Comparison of ENCODE assay signal across 3 cellular contexts in genomic region chr15:93039562-93040287, GRCh38. TPM values are rescaled to one million over a fixed set of nuclear protein-coding genes. Genes with fewer than 3 reads are reported as not detected.
"Had no signal": no experiment of that assay in that cellular context is flagged by ENCODE, and none has a peak within 500 bp of the region (broad histone marks: within the 10 kb centered on the region; RNA-seq: fewer than 3 reads in every experiment).

No MANE protein-coding gene starts in this region.

RNA-seq across cellular contexts. Expression of gene RGMA, which starts 49.3 kb away (rescaled TPM):
- total RNA-seq: activated B cell treated with CpG ODN at 0.5 μM for 24 hours; activated CD8-positive, alpha-beta T cell treated with anti-CD3 and anti-CD28 coated beads for 36 hours; T-helper 2 cell treated with Interferon-gamma antibody and Interleukin-4, amounts not matched to agents 100 ng/mL and 5 ng/mL, for 36 hours had no signal
